In genomic region chr6:16262773-16263172, GRCh38 we compare ENCODE assay signal across 1 cellular context. TPM values are rescaled to one million over a fixed set of nuclear protein-coding genes. Genes with fewer than 3 reads are reported as not detected.
"Had no signal": no experiment of that assay in that cellular context is flagged by ENCODE, and none has a peak within 500 bp of the region (broad histone marks: within the 10 kb centered on the region; RNA-seq: fewer than 3 reads in every experiment).

No MANE protein-coding gene starts in this region.

RNA-seq across cellular contexts. Expression of gene GMPR, which starts 24.4 kb away (rescaled TPM):
- total RNA-seq: activated T-cell treated with anti-CD3 and anti-CD28 coated beads, Interleukin-2, amount 50 U/mL, for 72 hours had no signal
